10 cellular contexts compared by ENCODE assay signal in genomic region chr16:87017388-87018012, GRCh38.
DNase-seq lines count a peak whose midpoint lies in the region; ATAC-seq, FAIRE-seq and TF ChIP-seq lines count a peak whose summit lies in the region.
"Had no signal": no experiment of that assay in that cellular context is flagged by ENCODE, and none has a peak within 500 bp of the region (broad histone marks: within the 10 kb centered on the region; RNA-seq: fewer than 3 reads in every experiment).

No MANE protein-coding gene starts in this region.

- H2AFZ ChIP-seq in GM23248 (no peak overlapping the region), endothelial cell of umbilical vein (ENCODE audit: low read depth, low read length) (peak overlapping the region; percentile 18)

- no peaks in the 10 kb centered on the region for H3K9me2 ChIP-seq in GM23248 (ENCODE audit: insufficient read depth)

- no peaks in the 10 kb centered on the region for H3K9me3 ChIP-seq in GM23248 (ENCODE audit: low read depth)
- no peaks in the 10 kb centered on the region for H3K9me3 ChIP-seq in NT2/D1 (ENCODE audit: insufficient read depth, low read length)
- no peaks in the 10 kb centered on the region for H3K9me3 ChIP-seq in endothelial cell of umbilical vein (replicated peaks; ENCODE audit: control insufficient read depth, insufficient read depth, low read length)
- no peaks in the 10 kb centered on the region for H3K9me3 ChIP-seq in testis

- H3K27ac Mint-ChIP-seq in osteocyte (ENCODE audit: unreplicated experiment), result no peak overlapping the region
- H3K27ac Mint-ChIP-seq: activated naive CD8-positive, alpha-beta T cell had no signal

- H4K20me1 ChIP-seq in GM23248 (ENCODE audit: insufficient read depth) (no peaks in the 10 kb centered on the region), endothelial cell of umbilical vein (replicated peaks; ENCODE audit: control insufficient read depth, extremely low read depth, insufficient read depth, low read length) (no peaks in the 10 kb centered on the region)

- H3K36me3 Mint-ChIP-seq in osteocyte (ENCODE audit: unreplicated experiment), result no peaks in the 10 kb centered on the region
- H3K36me3 Mint-ChIP-seq: activated naive CD8-positive, alpha-beta T cell had no signal

- H3K4me2 ChIP-seq in GM23248 (ENCODE audit: unreplicated experiment), result no peak overlapping the region
- H3K4me2 ChIP-seq in endothelial cell of umbilical vein (ENCODE audit: insufficient read depth, low read length), result peak overlapping the region; percentile 64

- H3K27me3 ChIP-seq in GM23248 (replicated peaks; ENCODE audit: insufficient read depth) (peaks cover 29% of the 10 kb centered on the region), NT2/D1 (ENCODE audit: insufficient read depth, insufficient read length) (peaks cover 5% of the 10 kb centered on the region), endothelial cell of umbilical vein (ENCODE audit: control insufficient read depth in 2 of 2, insufficient read depth in 2 of 2, low read length in 2 of 2) (no peaks in the 10 kb centered on the region), testis (no peaks in the 10 kb centered on the region)

- H3K9ac ChIP-seq in GM23248 (no peak overlapping the region), NT2/D1 (ENCODE audit: insufficient read length, low read depth) (no peak overlapping the region), endothelial cell of umbilical vein (replicated peaks; ENCODE audit: extremely low read depth, insufficient read depth, low read length) (no peak overlapping the region)

- CTCF ChIA-PET in endothelial cell of umbilical vein (lab: Charles Lee), result interaction anchor here (0.6 to 3.0 kb wide), 51 partner anchors 9 to 468 kb away, joined by 3 to 42 read pairs (median 5); partner anchors contain the start of gene FOXC2

- TF ChIP-seq CTCF in endothelial cell of umbilical vein (IDR thresholded peaks at IDR 0.05; ENCODE audit: extremely low read depth in 1 of 2, insufficient read depth in 1 of 2, low read depth in 1 of 2, low read length in 2 of 2), result peak; percentile 50 to 52
- peak; percentile 62 for TF ChIP-seq CTCF in osteocyte (IDR thresholded peaks at IDR 0.05)
- TF ChIP-seq CTCF in testis (IDR thresholded peaks at IDR 0.05), result no peak

- no peaks in the 10 kb centered on the region for H3F3A ChIP-seq in GM23248 (ENCODE audit: insufficient read depth)

- dilution Hi-C loops in endothelial cell of umbilical vein (cut with MboI; ENCODE audit: extremely low pct_ligation_motif_present, low sequenced_read_pairs), result no loop called here

- BruUV-seq in endothelial cell of umbilical vein (replicated peaks; lab: Mats Ljungman, UMichigan), result no TSS peak

- H3K9me1 ChIP-seq in endothelial cell of umbilical vein (replicated peaks; ENCODE audit: control insufficient read depth, extremely low read depth, insufficient read depth, low read length), result no peaks in the 10 kb centered on the region

- H3K79me2 ChIP-seq in GM23248 (ENCODE audit: insufficient read depth) (no peaks in the 10 kb centered on the region), endothelial cell of umbilical vein (ENCODE audit: control insufficient read depth, insufficient read depth, low read length) (no peaks in the 10 kb centered on the region)

- H3K4me3 Mint-ChIP-seq in osteocyte (ENCODE audit: unreplicated experiment), result no peak overlapping the region
- H3K4me3 Mint-ChIP-seq: activated naive CD8-positive, alpha-beta T cell had no signal

- ATAC-seq in GM21619 (IDR thresholded peaks at IDR 0.05; ENCODE audit: unreplicated experiment), result no peak

- in situ Hi-C loops in GM23248 (cut with MboI), result no loop called here

- H3K27ac ChIP-seq in GM23248 (no peak overlapping the region), endothelial cell of umbilical vein (ENCODE audit: insufficient read depth, low read depth, low read length) (peak overlapping the region; percentile 21), testis (no peak overlapping the region)

- no peak overlapping the region for H3K4me3 ChIP-seq in GM23248
- H3K4me3 ChIP-seq in NT2/D1 (ENCODE audit: insufficient read length, low read depth), result no peak overlapping the region
- peak overlapping the region in 1 of 3 experiments; percentile 8 for H3K4me3 ChIP-seq in endothelial cell of umbilical vein (replicated peaks in 1 of 3; ENCODE audit: insufficient read depth in 1 of 3, low read depth in 1 of 3, low read length in 3 of 3)
- no peak overlapping the region for H3K4me3 ChIP-seq in testis

- H3K27me3 Mint-ChIP-seq in osteocyte (ENCODE audit: unreplicated experiment), result no peaks in the 10 kb centered on the region

- no peaks in the 10 kb centered on the region for H3K36me3 ChIP-seq in GM23248 (ENCODE audit: low read depth)
- H3K36me3 ChIP-seq in NT2/D1 (ENCODE audit: insufficient read depth, insufficient read length, low read length), result no peaks in the 10 kb centered on the region
- no peaks in the 10 kb centered on the region for H3K36me3 ChIP-seq in endothelial cell of umbilical vein (ENCODE audit: control insufficient read depth in 2 of 2, extremely low read depth in 1 of 2, insufficient read depth in 2 of 2, low read length in 2 of 2)
- no peaks in the 10 kb centered on the region for H3K36me3 ChIP-seq in testis (ENCODE audit: low read depth, missing control alignments)

- 47 to 48% methylated on average over 9 of the region's 9 CpGs for WGBS in GM23248 (ENCODE audit: low coverage in 1 of 2, low lambda C conversion rate in 2 of 2, missing lambda C conversion rate in 2 of 2), 2 experiments
- WGBS in testis, 2 donors, result 69 to 72% methylated on average over 9 of the region's 9 CpGs

- POLR2A ChIA-PET in endothelial cell of umbilical vein (lab: Charles Lee), result interaction anchor here (0.6 to 1.2 kb wide), 3 partner anchors 22 to 613 kb away, joined by 3 read pairs; no protein-coding TSS in a partner anchor

- H3K9me3 Mint-ChIP-seq in osteocyte (ENCODE audit: unreplicated experiment), result no peaks in the 10 kb centered on the region

- intact Hi-C loops in endothelial cell of umbilical vein (cut with micrococcal nuclease) (loop anchor here (1.0 to 2.0 kb wide), 8 partner anchors 45 to 454 kb away; no protein-coding TSS in a partner anchor), testis (cut with DNase I; ENCODE audit: low total_unique reads) (no loop called here)

- TF ChIP-seq POLR2A in endothelial cell of umbilical vein (IDR thresholded peaks at IDR 0.05; ENCODE audit: low read depth, low read length) (no peak), testis (IDR thresholded peaks at IDR 0.05) (no peak)

- peaks cover 10% of the 10 kb centered on the region for H3K4me1 Mint-ChIP-seq in osteocyte (ENCODE audit: unreplicated experiment)

- peak; percentile 91 for DNase-seq in GM23248
- peak; percentile 18 for DNase-seq in NT2/D1 (ENCODE audit: low read depth, low spot score)
- DNase-seq in endothelial cell of umbilical vein (ENCODE audit: low read depth, low spot score), result peak; percentile 88
- DNase-seq in osteocyte (ENCODE audit: extremely low spot score, unreplicated experiment), result no peak
- DNase-seq in testis, result no peak
- no peak for DNase-seq in NK-92 treated with Interleukin-12 subunit alpha and Interleukin-12 subunit beta, amount 100 ng/mL, for 24 hours (lab: John Stamatoyannopoulos, UW)
- no peak for DNase-seq in KG1 (lab: John Stamatoyannopoulos, UW)
- DNase-seq: RPMI8226 had no signal

- peak; percentile 97 for FAIRE-seq in endothelial cell of umbilical vein (lab: Jason Lieb, UNC)

- no peaks in the 10 kb centered on the region for H3K4me1 ChIP-seq in GM23248 (ENCODE audit: insufficient read depth)
- no peaks in the 10 kb centered on the region for H3K4me1 ChIP-seq in NT2/D1 (ENCODE audit: insufficient read depth, insufficient read length)
- H3K4me1 ChIP-seq in endothelial cell of umbilical vein (ENCODE audit: control insufficient read depth, extremely low read depth, insufficient read depth, low read length), result peaks cover 15% of the 10 kb centered on the region
- peaks cover 8% of the 10 kb centered on the region for H3K4me1 ChIP-seq in testis

TF ChIP-seq in endothelial cell of umbilical vein, 7 proteins besides CTCF, POLR2A, EP300 and RAD21:
- peak; percentile 60 for TF ChIP-seq POLR2AphosphoS5 (IDR thresholded peaks at IDR 0.05; ENCODE audit: insufficient read depth, low read depth, low read length)
- TF ChIP-seq MYC (IDR thresholded peaks at IDR 0.05; ENCODE audit: low read depth, low read length), result no peak
- peak; percentile 84 for TF ChIP-seq JUN (IDR thresholded peaks at IDR 0.05; ENCODE audit: borderline replicate concordance, insufficient read depth, insufficient read length, low read depth)
- TF ChIP-seq MAX (IDR thresholded peaks at IDR 0.05; ENCODE audit: insufficient read depth, insufficient read length), result no peak
- TF ChIP-seq EZH2 (IDR thresholded peaks at IDR 0.05; ENCODE audit: borderline replicate concordance, low read depth, low read length, severe bottlenecking), result no peak
- TF ChIP-seq GATA2 (IDR thresholded peaks at IDR 0.05; ENCODE audit: insufficient read depth, insufficient read length, low read depth, low read length), result peak; percentile 23
- peak; percentile 91 for TF ChIP-seq FOS (IDR thresholded peaks at IDR 0.05; ENCODE audit: borderline replicate concordance, insufficient read depth, low read length)

Comparison
In these comparisons a context has a peak if more than half of its experiments do, and no peak if none do; other contexts are left out.
1. DNase-seq: peak in GM23248 (single experiment), NT2/D1 (single experiment) and endothelial cell of umbilical vein (single experiment); none in osteocyte (single experiment), testis (single experiment), NK-92 treated with Interleukin-12 subunit alpha and Interleukin-12 subunit beta, amount 100 ng/mL, for 24 hours (single experiment) and KG1 (single experiment).
2. CTCF ChIP-seq: peak in endothelial cell of umbilical vein (2 of 2) and osteocyte (single experiment); none in testis (0 of 3).